Comparison of ENCODE assay signal across 13 cellular contexts in the genomic region with DNA sequence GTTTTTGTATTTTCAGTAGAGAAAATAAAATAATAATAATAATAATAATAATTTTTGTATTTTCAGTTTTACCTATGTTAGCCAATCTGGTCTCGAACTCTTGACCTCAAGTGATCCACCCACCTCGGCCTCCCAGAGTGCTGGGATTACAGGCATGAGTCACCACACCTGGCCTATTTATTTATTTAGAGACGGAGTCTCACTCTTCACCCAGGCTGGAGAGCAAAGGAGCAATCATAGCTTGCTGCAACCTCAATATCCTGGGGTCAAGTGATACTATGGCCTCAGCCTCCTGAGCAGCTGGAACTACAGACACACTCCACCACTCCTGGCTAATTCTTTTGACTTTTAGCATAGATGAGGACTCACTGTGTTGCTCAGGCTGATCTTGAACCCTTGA.
"Had no signal": no experiment of that assay in that cellular context is flagged by ENCODE, and none has a peak within 500 bp of the region (broad histone marks: within the 10 kb centered on the region; RNA-seq: fewer than 3 reads in every experiment).

No MANE protein-coding gene starts in this region.

- DNase-seq: activated CD4-positive, alpha-beta T cell treated with anti-CD3 and anti-CD28 coated beads, Interleukin-2, amount 10 ng/mL, durations not matched to agents 24 days and 14 days; activated CD4-positive, CD25-positive, alpha-beta regulatory T cell; activated CD8-positive, alpha-beta memory T cell treated with anti-CD3 and anti-CD28 coated beads, Interleukin-2, amount 50 U/mL, for 4 hours; activated CD8-positive, alpha-beta T cell treated with anti-CD3 and anti-CD28 coated beads, Interleukin-2, amount 10 ng/mL, durations not matched to agents 7 days and 5 days; activated effector memory CD4-positive, alpha-beta T cell treated with anti-CD3 and anti-CD28 coated beads, Interleukin-2, amount 50 U/mL, for 16 hours; activated T-cell treated with anti-CD3 and anti-CD28 coated beads, Interleukin-2, amount 50 U/mL, for 48 hours; caudate nucleus; esophagus squamous epithelium; kidney glomerular epithelial cell; lower lobe of right lung; stimulated activated naive CD8-positive, alpha-beta T cell treated with anti-CD3 and anti-CD28 coated beads, Interleukin-15, amount 100 ng/mL, for 72 hours; upper lobe of right lung had no signal

- H3K4me1 ChIP-seq: lower lobe of right lung, upper lobe of right lung had no signal

- ATAC-seq: activated CD8-positive, alpha-beta T cell treated with anti-CD3 and anti-CD28 coated beads, Interleukin-2, amount 10 ng/mL, durations not matched to agents 7 days and 5 days; activated naive CD4-positive, alpha-beta T cell treated with anti-CD3 and anti-CD28 coated beads, Interleukin-2, amount 50 U/mL, for 72 hours; stimulated activated naive CD8-positive, alpha-beta T cell treated with anti-CD3 and anti-CD28 coated beads, Interleukin-15, amount 100 ng/mL, for 72 hours; upper lobe of right lung had no signal

- H3K9me3 ChIP-seq: esophagus squamous epithelium, lower lobe of right lung, upper lobe of right lung had no signal

- H3K36me3 ChIP-seq: esophagus squamous epithelium, lower lobe of right lung, upper lobe of right lung had no signal

- H3K4me3 ChIP-seq: esophagus squamous epithelium, lower lobe of right lung, upper lobe of right lung had no signal
